In the genomic region with DNA sequence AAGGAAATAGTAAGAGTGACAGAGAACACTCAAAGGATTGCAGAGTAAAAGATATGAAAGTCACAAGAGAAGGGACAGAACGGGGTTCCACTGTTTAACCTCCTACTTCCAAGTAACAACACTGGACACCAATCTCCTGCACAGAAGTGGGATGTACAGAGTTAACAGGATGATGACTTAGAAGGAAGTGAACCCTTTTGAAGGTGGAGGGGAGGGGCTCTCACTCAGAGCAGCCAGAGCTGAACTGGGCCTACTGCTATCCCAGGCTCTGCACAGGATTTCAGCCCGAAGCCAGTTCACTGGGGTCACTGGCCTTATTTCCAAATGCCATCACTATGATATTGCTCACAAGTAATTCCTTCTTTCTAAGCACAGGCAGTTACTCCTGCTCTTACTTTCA, we compare ENCODE assay signal across 10 cellular contexts.
DNase-seq lines count a peak whose midpoint lies in the region; ATAC-seq, FAIRE-seq and TF ChIP-seq lines count a peak whose summit lies in the region.
"Had no signal": no experiment of that assay in that cellular context is flagged by ENCODE, and none has a peak within 500 bp of the region (broad histone marks: within the 10 kb centered on the region; RNA-seq: fewer than 3 reads in every experiment).

No MANE protein-coding gene starts in this region.

- H3K9me3 Mint-ChIP-seq in memory B cell, result no peaks in the 10 kb centered on the region

- H3K36me3 Mint-ChIP-seq in memory B cell, result no peaks in the 10 kb centered on the region

- H3K4me1 Mint-ChIP-seq in memory B cell, result peaks cover 9% of the 10 kb centered on the region

- H3K27me3 Mint-ChIP-seq in memory B cell, result no peaks in the 10 kb centered on the region

- H3K4me3 ChIP-seq in bronchial epithelial cell (ENCODE audit: low read depth, low read length), result no peak overlapping the region

- no peak for TF ChIP-seq CTCF in bronchial epithelial cell (IDR thresholded peaks at IDR 0.05; ENCODE audit: insufficient read depth, low read length, severe bottlenecking)

- peak; percentile 54 for DNase-seq in ACHN
- peak; percentile 8 for DNase-seq in HPDE6-E6E7 (ENCODE audit: extremely low spot score)
- DNase-seq in bronchial epithelial cell (ENCODE audit: low read depth), result peak; percentile 62
- no peak for DNase-seq in memory B cell (ENCODE audit: low spot score in 2 of 2)
- DNase-seq in T-helper 9 cell, result no peak
- DNase-seq in retina, result no peak
- DNase-seq in HuH-7.5 (ENCODE audit: low spot score), result no peak
- DNase-seq: aorta, SHP77 had no signal

- FAIRE-seq in bronchial epithelial cell (lab: Jason Lieb, UNC), result no peak

- ATAC-seq in memory B cell (ENCODE audit: low read depth) (peak; percentile 59), GM19463 (IDR thresholded peaks at IDR 0.05; ENCODE audit: unreplicated experiment) (no peak)

- H3K27me3 ChIP-seq in bronchial epithelial cell (ENCODE audit: control insufficient read depth, insufficient read depth, low read length), result no peaks in the 10 kb centered on the region

- no peak overlapping the region for H3K4me3 Mint-ChIP-seq in memory B cell

- H3K36me3 ChIP-seq in bronchial epithelial cell (ENCODE audit: control insufficient read depth, insufficient read depth, low read length), result no peaks in the 10 kb centered on the region

- no peak overlapping the region for H3K27ac Mint-ChIP-seq in memory B cell

- in situ Hi-C loops in ACHN (cut with HindIII; ENCODE audit: low pct_ligation_motif_present, low pct_unique_long_range_greater_than_20kb, low sequenced_read_pairs), result no loop called here

Comparison
In these comparisons a context has a peak if more than half of its experiments do, and no peak if none do; other contexts are left out.
1. DNase-seq: peak in ACHN (single experiment), HPDE6-E6E7 (single experiment) and bronchial epithelial cell (single experiment); none in memory B cell (0 of 2), T-helper 9 cell (single experiment), retina (single experiment) and HuH-7.5 (single experiment).